ENCODE assay signal across 8 cellular contexts in genomic region chr15:63042879-63043340, GRCh38. TPM values are rescaled to one million over a fixed set of nuclear protein-coding genes. Genes with fewer than 3 reads are reported as not detected.
DNase-seq lines count a peak whose midpoint lies in the region; ATAC-seq, FAIRE-seq and TF ChIP-seq lines count a peak whose summit lies in the region.

No MANE protein-coding gene starts in this region.

- H3K9me3 Mint-ChIP-seq in CD8-positive, alpha-beta T cell = no peaks in the 10 kb centered on the region
- H3K9me3 Mint-ChIP-seq in neural progenitor cell = peaks cover 5% of the 10 kb centered on the region

- peaks cover 58% of the 10 kb centered on the region for H3K27me3 Mint-ChIP-seq in CD8-positive, alpha-beta T cell (ENCODE audit: low read depth)
- peaks cover 4% of the 10 kb centered on the region for H3K27me3 Mint-ChIP-seq in neural progenitor cell (ENCODE audit: insufficient read depth, low read depth)

- no peak for TF ChIP-seq CTCF in CD8-positive, alpha-beta T cell (IDR thresholded peaks at IDR 0.05)
- TF ChIP-seq CTCF in fibroblast of lung (conservative IDR thresholded peaks at IDR 0.05 in 1 of 2, IDR thresholded peaks at IDR 0.05 in 1 of 2; ENCODE audit: low read depth in 1 of 2, low read length in 2 of 2) = no peak
- TF ChIP-seq CTCF in neural progenitor cell (IDR thresholded peaks at IDR 0.05) = no peak

- intact Hi-C loops in CD8-positive, alpha-beta T cell (cut with DNase I, micrococcal nuclease) = no loop called here

- ATAC-seq in CD8-positive, alpha-beta T cell = no peak
- ATAC-seq in HG03520 (IDR thresholded peaks at IDR 0.05; ENCODE audit: unreplicated experiment) = no peak
- no peak for ATAC-seq in GM21576 (IDR thresholded peaks at IDR 0.05; ENCODE audit: unreplicated experiment)

- H3F3A ChIP-seq in neural progenitor cell (ENCODE audit: low read depth) = peaks cover 49% of the 10 kb centered on the region

- H3K9ac ChIP-seq in fibroblast of lung (ENCODE audit: insufficient read depth, low read length) = peak overlapping the region; percentile 79
- peak overlapping the region; percentile 94 for H3K9ac ChIP-seq in neural progenitor cell

- no peaks in the 10 kb centered on the region for H3K36me3 Mint-ChIP-seq in CD8-positive, alpha-beta T cell
- peaks cover 21% of the 10 kb centered on the region for H3K36me3 Mint-ChIP-seq in neural progenitor cell

- CTCF ChIA-PET in CD8-positive, alpha-beta T cell (lab: Charles Lee) = interaction anchor here (8.6 kb wide), 1 partner anchor 50 kb away, joined by 162 read pairs; no protein-coding TSS in a partner anchor

- no peak overlapping the region for H3K27ac ChIP-seq in CD8-positive, alpha-beta T cell (ENCODE audit: low read depth, low read length)
- peak overlapping the region; percentile 75 for H3K27ac ChIP-seq in fibroblast of lung (ENCODE audit: insufficient read depth, low read length)
- H3K27ac ChIP-seq in neural progenitor cell = peak overlapping the region; percentile 99

- H2AFZ ChIP-seq in fibroblast of lung (ENCODE audit: low read length) (no peak overlapping the region), neural progenitor cell (replicated peaks) (no peak overlapping the region)

- H3K4me3 Mint-ChIP-seq in CD8-positive, alpha-beta T cell = peak overlapping the region; percentile 70
- peak overlapping the region; percentile 96 for H3K4me3 Mint-ChIP-seq in neural progenitor cell

- no peak overlapping the region for H3K27ac Mint-ChIP-seq in CD8-positive, alpha-beta T cell
- H3K27ac Mint-ChIP-seq in neural progenitor cell = peak overlapping the region; percentile 82

- FAIRE-seq in GM19239 (lab: Jason Lieb, UNC) = no peak

- peaks cover 15% of the 10 kb centered on the region for H3K4me1 ChIP-seq in CD8-positive, alpha-beta T cell (ENCODE audit: insufficient read depth, low read length)
- H3K4me1 ChIP-seq in fibroblast of lung (ENCODE audit: control insufficient read depth, extremely low read depth, insufficient read depth, low read length) (peaks cover 14% of the 10 kb centered on the region), neural progenitor cell (peaks cover 35% of the 10 kb centered on the region)

- H3K4me2 ChIP-seq in fibroblast of lung (ENCODE audit: extremely low read depth, insufficient read depth, low read length) (peak overlapping the region; percentile 93), neural progenitor cell (peak overlapping the region; percentile 98)

- peaks cover 32% of the 10 kb centered on the region for H3K27me3 ChIP-seq in CD8-positive, alpha-beta T cell (ENCODE audit: insufficient read depth, low read length)
- H3K27me3 ChIP-seq in fibroblast of lung (ENCODE audit: control insufficient read depth, insufficient read depth, low read length) (no peaks in the 10 kb centered on the region), neural progenitor cell (peaks cover 4% of the 10 kb centered on the region)

- H3K4me1 Mint-ChIP-seq in CD8-positive, alpha-beta T cell (ENCODE audit: low read depth) = peaks cover 16% of the 10 kb centered on the region
- peaks cover 55% of the 10 kb centered on the region for H3K4me1 Mint-ChIP-seq in neural progenitor cell

- no peaks in the 10 kb centered on the region for H3K9me3 ChIP-seq in CD8-positive, alpha-beta T cell (ENCODE audit: low read length)
- no peaks in the 10 kb centered on the region for H3K9me3 ChIP-seq in fibroblast of lung (ENCODE audit: control insufficient read depth, insufficient read depth, low read depth, low read length)
- no peaks in the 10 kb centered on the region for H3K9me3 ChIP-seq in neural progenitor cell (ENCODE audit: low read depth)

- no peaks in the 10 kb centered on the region for H3K36me3 ChIP-seq in CD8-positive, alpha-beta T cell (ENCODE audit: insufficient read depth, low read length)
- H3K36me3 ChIP-seq in fibroblast of lung (ENCODE audit: control insufficient read depth, insufficient read depth, low read length) (peaks cover 3% of the 10 kb centered on the region), neural progenitor cell (peaks cover 10% of the 10 kb centered on the region)

- peak overlapping the region; percentile 26 for H3K4me3 ChIP-seq in CD8-positive, alpha-beta T cell (ENCODE audit: low read depth, low read length)
- peak overlapping the region; percentile 80 to 94 (median 88) for H3K4me3 ChIP-seq in fibroblast of lung (replicated peaks in 1 of 4; ENCODE audit: control extremely low read depth in 1 of 4, insufficient read depth in 1 of 4, low read depth in 3 of 4, low read length in 4 of 4)
- H3K4me3 ChIP-seq in neural progenitor cell = peak overlapping the region; percentile 94

- no peak for DNase-seq in CD8-positive, alpha-beta T cell
- DNase-seq in RKO (ENCODE audit: low spot score) = peak; percentile 33
- DNase-seq in fibroblast of lung (ENCODE audit: low read depth in 2 of 2) = no peak
- DNase-seq in neural progenitor cell (ENCODE audit: low spot score) = peak; percentile 39
- no peak for DNase-seq in GM19239 (ENCODE audit: insufficient read length, low spot score)
- no peak for DNase-seq in SW480 (ENCODE audit: low spot score)

- H4K20me1 ChIP-seq in fibroblast of lung (ENCODE audit: control insufficient read depth, extremely low read depth, insufficient read depth, low read length) (no peaks in the 10 kb centered on the region), neural progenitor cell (ENCODE audit: low read depth) (peaks cover 44% of the 10 kb centered on the region)

- POLR2A ChIA-PET in CD8-positive, alpha-beta T cell (lab: Charles Lee) = no interaction called here

- H3K79me2 ChIP-seq in fibroblast of lung (ENCODE audit: control insufficient read depth, insufficient read depth, low read length) = peaks cover 43% of the 10 kb centered on the region
- H3K79me2 ChIP-seq in neural progenitor cell (ENCODE audit: low read depth) = peaks cover 60% of the 10 kb centered on the region

RNA-seq across cellular contexts. Expression of gene TPM1, which starts 0.4 kb away (rescaled TPM):
- 1 to 10 TPM; 8.6 to 9.4 TPM for total RNA-seq in CD8-positive, alpha-beta T cell
- 224 and 279 TPM in 2 replicates for total RNA-seq in fibroblast of lung
- 515 and 1,732 TPM in 2 replicates for polyA plus RNA-seq in fibroblast of lung
- 351 and 1,059 TPM in 2 replicates for polyA plus RNA-seq in fibroblast of lung (2012)
- 61.4 and 196 TPM in 2 replicates for polyA minus RNA-seq in fibroblast of lung (ENCODE audit: low replicate concordance)
- total RNA-seq in neural progenitor cell (ENCODE audit: low replicate concordance) = 614 and 623 TPM in 2 replicates

Comparison
In these comparisons a context has a peak if more than half of its experiments do, and no peak if none do; other contexts are left out.
1. DNase-seq: peak in RKO (single experiment) and neural progenitor cell (single experiment); none in CD8-positive, alpha-beta T cell (0 of 7), fibroblast of lung (0 of 2), GM19239 (single experiment) and SW480 (single experiment).
2. H3K4me3 ChIP-seq: peak in every context shown above with its lines; median percentile 94 in neural progenitor cell; 88 in fibroblast of lung; 26 in CD8-positive, alpha-beta T cell.
3. RNA of gene TPM1, which starts 0.4 kb away (total RNA-seq): 614 to 623 TPM in neural progenitor cell and 224 to 279 TPM in fibroblast of lung; 8.6 to 9.4 TPM in CD8-positive, alpha-beta T cell; every median in the first group is over 10 times any median in the second.